Comparison of ENCODE assay signal across 25 cellular contexts in genomic region chr3:9786209-9786739, GRCh38. TPM values are rescaled to one million over a fixed set of nuclear protein-coding genes. Genes with fewer than 3 reads are reported as not detected.
A peak's percentile ranks its signal among the peaks of the same experiment; 100 is the strongest.
DNase-seq lines count a peak whose midpoint lies in the region; ATAC-seq and TF ChIP-seq lines count a peak whose summit lies in the region.
"Had no signal": no experiment of that assay in that cellular context is flagged by ENCODE, and none has a peak within 500 bp of the region (broad histone marks: within the 10 kb centered on the region; RNA-seq: fewer than 3 reads in every experiment).

No MANE protein-coding gene starts in this region.

- 0 out of 2 replicates have a peak, but pooled peaks cover 8% of the 10 kb centered on the region for H3F3A ChIP-seq in GM23338 (replicated peaks; ENCODE audit: low read depth)

- H3K27ac ChIP-seq in WERI-Rb-1 (no peak overlapping the region), GM23338 (ENCODE audit: low read depth) (no peak overlapping the region)
- H3K27ac ChIP-seq: psoas muscle, SK-N-MC, transverse colon had no signal

- no peaks in the 10 kb centered on the region for H3K9me3 ChIP-seq in WERI-Rb-1 (ENCODE audit: severe bottlenecking)
- H3K9me3 ChIP-seq: psoas muscle, transverse colon had no signal

- H3K79me2 ChIP-seq in GM23338 (replicated peaks; ENCODE audit: insufficient read depth): no peaks in the 10 kb centered on the region

- H3K36me3 Mint-ChIP-seq in activated T-cell treated with anti-CD3 and anti-CD28 coated beads, Interleukin-2, amount 50 U/mL, for 24 hours (ENCODE audit: low read depth): peaks cover 96% of the 10 kb centered on the region
- peaks cover 80% of the 10 kb centered on the region for H3K36me3 Mint-ChIP-seq in activated T-helper 2 cell treated with anti-CD3 and anti-CD28 coated beads, Interferon-gamma antibody, Interleukin-2, Interleukin-4, amounts not matched to agents 10 μg/mL and 5 μg/mL and 100 μg/mL, durations not matched to agents 14 hours and 24 hours and 36 hours (ENCODE audit: low read depth)
- H3K36me3 Mint-ChIP-seq in osteocyte (ENCODE audit: unreplicated experiment): peaks cover 49% of the 10 kb centered on the region
- peaks cover 77% of the 10 kb centered on the region for H3K36me3 Mint-ChIP-seq in GM23338 (ENCODE audit: low read depth)

- H3K4me2 ChIP-seq in GM23338: no peak overlapping the region

- peak overlapping the region; percentile 96 for H3K27ac Mint-ChIP-seq in activated T-cell treated with anti-CD3 and anti-CD28 coated beads, Interleukin-2, amount 50 U/mL, for 24 hours
- peak overlapping the region; percentile 56 for H3K27ac Mint-ChIP-seq in activated T-helper 2 cell treated with anti-CD3 and anti-CD28 coated beads, Interferon-gamma antibody, Interleukin-2, Interleukin-4, amounts not matched to agents 10 μg/mL and 5 μg/mL and 100 μg/mL, durations not matched to agents 14 hours and 24 hours and 36 hours
- H3K27ac Mint-ChIP-seq in osteocyte (ENCODE audit: unreplicated experiment) (peak overlapping the region; percentile 31), GM23338 (no peak overlapping the region)
- H3K27ac Mint-ChIP-seq: activated B cell treated with CpG ODN at 0.5 μM for 24 hours; CD4-positive, alpha-beta T cell had no signal

- no peak overlapping the region for H3K4me3 ChIP-seq in NB4 (ENCODE audit: low read depth, low read length)
- no peak overlapping the region for H3K4me3 ChIP-seq in WERI-Rb-1 (ENCODE audit: low read depth, low read length)
- H3K4me3 ChIP-seq in GM23338: no peak overlapping the region
- H3K4me3 ChIP-seq: psoas muscle, SK-N-MC, transverse colon had no signal

- no peaks in the 10 kb centered on the region for H3K27me3 ChIP-seq in WERI-Rb-1 (ENCODE audit: insufficient read depth, low read depth, severe bottlenecking)
- no peaks in the 10 kb centered on the region for H3K27me3 ChIP-seq in GM23338 (ENCODE audit: insufficient read depth)
- H3K27me3 ChIP-seq: transverse colon had no signal

- TF ChIP-seq POLR2A in NB4 (IDR thresholded peaks at IDR 0.05; ENCODE audit: extremely low read depth, insufficient read length): no peak

- no peaks in the 10 kb centered on the region for H3K9me2 ChIP-seq in GM23338 (ENCODE audit: insufficient read depth)

- H3K4me3 Mint-ChIP-seq in activated T-cell treated with anti-CD3 and anti-CD28 coated beads, Interleukin-2, amount 50 U/mL, for 24 hours: no peak overlapping the region
- H3K4me3 Mint-ChIP-seq in activated T-helper 2 cell treated with anti-CD3 and anti-CD28 coated beads, Interferon-gamma antibody, Interleukin-2, Interleukin-4, amounts not matched to agents 10 μg/mL and 5 μg/mL and 100 μg/mL, durations not matched to agents 14 hours and 24 hours and 36 hours (ENCODE audit: low read depth): no peak overlapping the region
- H3K4me3 Mint-ChIP-seq in osteocyte (ENCODE audit: unreplicated experiment) (no peak overlapping the region), GM23338 (no peak overlapping the region)
- H3K4me3 Mint-ChIP-seq: activated B cell treated with CpG ODN at 0.5 μM for 24 hours; CD4-positive, alpha-beta T cell had no signal

- H3K9me3 Mint-ChIP-seq in activated T-cell treated with anti-CD3 and anti-CD28 coated beads, Interleukin-2, amount 50 U/mL, for 24 hours: no peaks in the 10 kb centered on the region
- no peaks in the 10 kb centered on the region for H3K9me3 Mint-ChIP-seq in activated T-helper 2 cell treated with anti-CD3 and anti-CD28 coated beads, Interferon-gamma antibody, Interleukin-2, Interleukin-4, amounts not matched to agents 10 μg/mL and 5 μg/mL and 100 μg/mL, durations not matched to agents 14 hours and 24 hours and 36 hours
- H3K9me3 Mint-ChIP-seq in osteocyte (ENCODE audit: unreplicated experiment) (no peaks in the 10 kb centered on the region), GM23338 (no peaks in the 10 kb centered on the region)
- H3K9me3 Mint-ChIP-seq: activated B cell treated with CpG ODN at 0.5 μM for 24 hours; CD4-positive, alpha-beta T cell had no signal

- H3K27me3 Mint-ChIP-seq in activated T-cell treated with anti-CD3 and anti-CD28 coated beads, Interleukin-2, amount 50 U/mL, for 24 hours: no peaks in the 10 kb centered on the region
- H3K27me3 Mint-ChIP-seq in activated T-helper 2 cell treated with anti-CD3 and anti-CD28 coated beads, Interferon-gamma antibody, Interleukin-2, Interleukin-4, amounts not matched to agents 10 μg/mL and 5 μg/mL and 100 μg/mL, durations not matched to agents 14 hours and 24 hours and 36 hours (ENCODE audit: low read depth): no peaks in the 10 kb centered on the region
- H3K27me3 Mint-ChIP-seq in osteocyte (ENCODE audit: unreplicated experiment) (no peaks in the 10 kb centered on the region), GM23338 (ENCODE audit: insufficient read depth, low read depth, poor library complexity) (peaks cover 3% of the 10 kb centered on the region)
- H3K27me3 Mint-ChIP-seq: activated B cell treated with CpG ODN at 0.5 μM for 24 hours; CD4-positive, alpha-beta T cell had no signal

- no peak for ATAC-seq in GM23338
- ATAC-seq: psoas muscle had no signal

- DNase-seq in activated T-cell treated with anti-CD3 and anti-CD28 coated beads, Interleukin-2, amount 50 U/mL, for 24 hours: no peak
- no peak for DNase-seq in activated T-cell treated with anti-CD3 and anti-CD28 coated beads for 4 hours
- peak; percentile 55 for DNase-seq in NB4 (ENCODE audit: low read depth)
- no peak for DNase-seq in activated T-helper 2 cell treated with anti-CD3 and anti-CD28 coated beads, Interferon-gamma antibody, Interleukin-2, Interleukin-4, amounts not matched to agents 10 μg/mL and 5 μg/mL and 100 μg/mL, durations not matched to agents 14 hours and 24 hours and 36 hours (ENCODE audit: low spot score)
- no peak for DNase-seq in osteocyte (ENCODE audit: extremely low spot score, unreplicated experiment)
- DNase-seq in WERI-Rb-1: no peak
- no peak for DNase-seq in glomerular visceral epithelial cell (ENCODE audit: extremely low spot score)
- no peak for DNase-seq in GM23338 (ENCODE audit: low spot score)
- DNase-seq: activated B cell treated with CpG ODN at 0.5 μM for 24 hours; activated gamma-delta T cell treated with Interleukin-2 at 50 U/mL for 16 hours; amygdala; CD4-positive, alpha-beta T cell; DND-41; foreskin melanocyte; IMR-90; kidney glomerular epithelial cell; NCI-H1105; NCI-H187; NCI-H2171 treated with DMSO at 0.1 percent for 48 hours; NCI-H510A treated with DMSO at 0.1 percent for 48 hours; psoas muscle; stimulated activated CD4-positive, alpha-beta T cell treated with anti-CD3 and anti-CD28 coated beads, Interleukin-4, amount 100 ng/mL, for 1 hour; transverse colon had no signal

- TF ChIP-seq CTCF in NB4 (IDR thresholded peaks at IDR 0.05; ENCODE audit: low read depth, low read length): no peak
- TF ChIP-seq CTCF in osteocyte (IDR thresholded peaks at IDR 0.05): no peak
- TF ChIP-seq CTCF in WERI-Rb-1 (IDR thresholded peaks at IDR 0.05; ENCODE audit: low read depth, low read length): no peak
- TF ChIP-seq CTCF in GM23338 (conservative IDR thresholded peaks at IDR 0.05; ENCODE audit: low read depth in 2 of 2): no peak

- no peaks in the 10 kb centered on the region for H4K20me1 ChIP-seq in GM23338 (replicated peaks; ENCODE audit: insufficient read depth)

- peaks cover 65% of the 10 kb centered on the region for H3K4me1 Mint-ChIP-seq in activated T-cell treated with anti-CD3 and anti-CD28 coated beads, Interleukin-2, amount 50 U/mL, for 24 hours (ENCODE audit: low read depth)
- peaks cover 56% of the 10 kb centered on the region for H3K4me1 Mint-ChIP-seq in activated T-helper 2 cell treated with anti-CD3 and anti-CD28 coated beads, Interferon-gamma antibody, Interleukin-2, Interleukin-4, amounts not matched to agents 10 μg/mL and 5 μg/mL and 100 μg/mL, durations not matched to agents 14 hours and 24 hours and 36 hours (ENCODE audit: low read depth)
- peaks cover 8% of the 10 kb centered on the region for H3K4me1 Mint-ChIP-seq in osteocyte (ENCODE audit: unreplicated experiment)
- H3K4me1 Mint-ChIP-seq in GM23338: no peaks in the 10 kb centered on the region

- no peaks in the 10 kb centered on the region for H3K4me1 ChIP-seq in GM23338 (ENCODE audit: insufficient read depth)

- intact Hi-C loops in activated T-helper 2 cell treated with anti-CD3 and anti-CD28 coated beads, Interferon-gamma antibody, Interleukin-2, Interleukin-4, amounts not matched to agents 10 μg/mL and 5 μg/mL and 100 μg/mL, durations not matched to agents 14 hours and 24 hours and 36 hours (cut with micrococcal nuclease): no loop called here

- peaks cover 69% of the 10 kb centered on the region for H3K36me3 ChIP-seq in WERI-Rb-1
- peaks cover 10% of the 10 kb centered on the region; the same call in 1 of the 2 replicates for H3K36me3 ChIP-seq in GM23338 (ENCODE audit: insufficient read depth)

- no peak overlapping the region for H2AFZ ChIP-seq in GM23338

RNA-seq across cellular contexts. Expression of gene TADA3, which starts 6.0 kb away (rescaled TPM):
- total RNA-seq in activated T-helper 2 cell treated with anti-CD3 and anti-CD28 coated beads, Interferon-gamma antibody, Interleukin-2, Interleukin-4, amounts not matched to agents 10 μg/mL and 5 μg/mL and 100 μg/mL, durations not matched to agents 14 hours and 24 hours and 36 hours: 86.6 and 89.2 TPM in 2 replicates
- 63.4 and 66.0 TPM in 2 replicates for total RNA-seq in osteocyte
- 54.4 and 61.7 TPM in 2 replicates for total RNA-seq in GM23338 (2014; rRNA removed; shearing (Covaris generic))
- 29.1 and 31.5 TPM in 2 replicates for polyA plus RNA-seq in GM23338 (2016; fragmentation: Nextera tagmentation; extraction: Ambion mirVana)

RNA-seq across cellular contexts. Expression of gene ARPC4, which starts 6.6 kb away (rescaled TPM):
- total RNA-seq in activated T-helper 2 cell treated with anti-CD3 and anti-CD28 coated beads, Interferon-gamma antibody, Interleukin-2, Interleukin-4, amounts not matched to agents 10 μg/mL and 5 μg/mL and 100 μg/mL, durations not matched to agents 14 hours and 24 hours and 36 hours: 253 and 268 TPM in 2 replicates
- 140 and 142 TPM in 2 replicates for total RNA-seq in osteocyte
- 171 and 176 TPM in 2 replicates for total RNA-seq in GM23338 (2014; rRNA removed; shearing (Covaris generic))
- polyA plus RNA-seq in GM23338 (2016; fragmentation: Nextera tagmentation; extraction: Ambion mirVana): 71.9 and 73.0 TPM in 2 replicates

RNA-seq across cellular contexts. Expression of gene CAMK1, which starts 16.5 kb away (rescaled TPM):
- total RNA-seq in activated T-helper 2 cell treated with anti-CD3 and anti-CD28 coated beads, Interferon-gamma antibody, Interleukin-2, Interleukin-4, amounts not matched to agents 10 μg/mL and 5 μg/mL and 100 μg/mL, durations not matched to agents 14 hours and 24 hours and 36 hours: 113 and 116 TPM in 2 replicates
- total RNA-seq in osteocyte: 8.8 and 10.7 TPM in 2 replicates
- total RNA-seq in GM23338 (2014; rRNA removed; shearing (Covaris generic)): 3.1 and 4.4 TPM in 2 replicates
- 4.4 and 4.9 TPM in 2 replicates for polyA plus RNA-seq in GM23338 (2016; fragmentation: Nextera tagmentation; extraction: Ambion mirVana)
- total RNA-seq: OCI-LY7 had no signal

RNA-seq across cellular contexts. Expression of gene TTLL3, which starts 23.8 kb away (rescaled TPM):
- total RNA-seq in activated T-helper 2 cell treated with anti-CD3 and anti-CD28 coated beads, Interferon-gamma antibody, Interleukin-2, Interleukin-4, amounts not matched to agents 10 μg/mL and 5 μg/mL and 100 μg/mL, durations not matched to agents 14 hours and 24 hours and 36 hours: 51.0 and 56.5 TPM in 2 replicates
- total RNA-seq in osteocyte: 53.6 and 54.8 TPM in 2 replicates
- total RNA-seq in GM23338 (2014; rRNA removed; shearing (Covaris generic)): 4.5 and 5.3 TPM in 2 replicates
- polyA plus RNA-seq in GM23338 (2016; fragmentation: Nextera tagmentation; extraction: Ambion mirVana): 3.7 and 4.9 TPM in 2 replicates

RNA-seq across cellular contexts. Expression of gene OGG1, which starts 36.5 kb away (rescaled TPM):
- total RNA-seq in activated T-helper 2 cell treated with anti-CD3 and anti-CD28 coated beads, Interferon-gamma antibody, Interleukin-2, Interleukin-4, amounts not matched to agents 10 μg/mL and 5 μg/mL and 100 μg/mL, durations not matched to agents 14 hours and 24 hours and 36 hours: 33.0 and 38.4 TPM in 2 replicates
- total RNA-seq in osteocyte: 34.8 and 37.9 TPM in 2 replicates
- total RNA-seq in GM23338 (2014; rRNA removed; shearing (Covaris generic)): 25.4 and 27.6 TPM in 2 replicates
- polyA plus RNA-seq in GM23338 (2016; fragmentation: Nextera tagmentation; extraction: Ambion mirVana): 17.4 and 20.6 TPM in 2 replicates
